Comparison of ENCODE assay signal across 8 cellular contexts in the genomic region with DNA sequence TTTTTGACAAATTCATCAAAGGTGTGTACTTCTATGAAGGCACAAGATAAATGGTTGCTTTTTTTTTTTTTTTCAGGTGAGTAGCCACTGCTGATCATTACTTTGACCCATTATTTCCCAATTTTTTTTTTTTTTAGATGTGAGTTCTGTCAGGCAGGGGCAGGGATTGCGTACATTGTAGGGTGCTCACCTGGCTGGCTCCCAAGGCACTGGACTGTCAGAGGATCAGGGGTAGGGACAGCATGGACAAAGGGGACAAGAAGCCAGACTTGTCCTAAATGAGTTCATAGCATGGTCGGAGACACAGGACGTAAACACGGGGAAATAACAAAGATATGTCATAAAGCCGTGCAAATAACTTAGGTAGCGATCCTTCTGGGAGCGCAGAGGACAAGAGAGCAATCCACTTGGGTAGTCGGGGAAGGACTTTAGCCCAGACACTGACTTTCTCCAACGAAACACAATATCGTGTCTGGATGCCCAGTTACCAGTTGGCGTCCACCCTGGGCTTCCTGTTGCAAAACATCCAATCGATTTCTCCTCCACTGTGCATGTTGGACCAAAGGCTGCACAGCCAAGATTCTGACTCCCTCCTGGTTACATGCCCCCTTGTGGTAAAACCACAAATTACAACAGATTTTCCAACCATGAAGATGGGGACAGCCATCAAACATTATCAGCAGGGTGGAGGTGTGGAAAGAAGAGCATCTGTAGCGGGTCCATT. TPM values are rescaled to one million over a fixed set of nuclear protein-coding genes. Genes with fewer than 3 reads are reported as not detected.
DNase-seq lines count a peak whose midpoint lies in the region; ATAC-seq, FAIRE-seq and TF ChIP-seq lines count a peak whose summit lies in the region.

No MANE protein-coding gene starts in this region.

- H3K27ac Mint-ChIP-seq in activated CD8-positive, alpha-beta memory T cell treated with anti-CD3 and anti-CD28 coated beads, Interleukin-2, amount 10 ng/mL, durations not matched to agents 7 days and 5 days, result no peak overlapping the region
- H3K27ac Mint-ChIP-seq in mesothelial cell of epicardium, result no peak overlapping the region

- no peak for DNase-seq in activated CD8-positive, alpha-beta memory T cell treated with anti-CD3 and anti-CD28 coated beads, Interleukin-2, amount 10 ng/mL, durations not matched to agents 7 days and 5 days
- no peak for DNase-seq in activated CD8-positive, alpha-beta memory T cell treated with anti-CD3 and anti-CD28 coated beads for 24 hours
- DNase-seq in NCI-H1092 (lab: John Stamatoyannopoulos, UW), result peak; percentile 44
- peak; percentile 17 for DNase-seq in bronchial epithelial cell (ENCODE audit: low read depth)
- no peak for DNase-seq in mesothelial cell of epicardium (ENCODE audit: low spot score in 2 of 2, unreplicated experiment in 2 of 2)
- no peak for DNase-seq in SW480 (ENCODE audit: low spot score)

- CTCF ChIA-PET in activated CD8-positive, alpha-beta memory T cell treated with anti-CD3 and anti-CD28 coated beads, Interleukin-2, amount 10 ng/mL, durations not matched to agents 7 days and 5 days (lab: Charles Lee), result interaction anchor here (0.7 to 2.5 kb wide), 11 partner anchors 10 to 228 kb away, joined by 3 to 15 read pairs (median 3); no protein-coding TSS in a partner anchor

- ATAC-seq in activated CD8-positive, alpha-beta memory T cell treated with anti-CD3 and anti-CD28 coated beads, Interleukin-2, amount 10 ng/mL, durations not matched to agents 7 days and 5 days, result peak; percentile 63
- ATAC-seq in HG03378 (IDR thresholded peaks at IDR 0.05; ENCODE audit: unreplicated experiment), result no peak
- ATAC-seq in GM21825 (IDR thresholded peaks at IDR 0.05; ENCODE audit: unreplicated experiment), result no peak

- peaks cover 2% of the 10 kb centered on the region for H3K36me3 Mint-ChIP-seq in activated CD8-positive, alpha-beta memory T cell treated with anti-CD3 and anti-CD28 coated beads, Interleukin-2, amount 10 ng/mL, durations not matched to agents 7 days and 5 days
- H3K36me3 Mint-ChIP-seq in mesothelial cell of epicardium, result no peaks in the 10 kb centered on the region

- H3K36me3 ChIP-seq in bronchial epithelial cell (ENCODE audit: control insufficient read depth, insufficient read depth, low read length), result no peaks in the 10 kb centered on the region

- H3K27me3 Mint-ChIP-seq in activated CD8-positive, alpha-beta memory T cell treated with anti-CD3 and anti-CD28 coated beads, Interleukin-2, amount 10 ng/mL, durations not matched to agents 7 days and 5 days, result no peaks in the 10 kb centered on the region
- no peaks in the 10 kb centered on the region for H3K27me3 Mint-ChIP-seq in mesothelial cell of epicardium (ENCODE audit: low read depth)

- FAIRE-seq in bronchial epithelial cell (lab: Jason Lieb, UNC), result no peak

- no peaks in the 10 kb centered on the region for H3K9me3 Mint-ChIP-seq in activated CD8-positive, alpha-beta memory T cell treated with anti-CD3 and anti-CD28 coated beads, Interleukin-2, amount 10 ng/mL, durations not matched to agents 7 days and 5 days (ENCODE audit: low read depth)
- no peaks in the 10 kb centered on the region for H3K9me3 Mint-ChIP-seq in mesothelial cell of epicardium

- peaks cover 4% of the 10 kb centered on the region for H3K4me1 Mint-ChIP-seq in activated CD8-positive, alpha-beta memory T cell treated with anti-CD3 and anti-CD28 coated beads, Interleukin-2, amount 10 ng/mL, durations not matched to agents 7 days and 5 days
- peaks cover 63% of the 10 kb centered on the region for H3K4me1 Mint-ChIP-seq in mesothelial cell of epicardium

- TF ChIP-seq CTCF in bronchial epithelial cell (IDR thresholded peaks at IDR 0.05; ENCODE audit: insufficient read depth, low read length, severe bottlenecking), result peak; percentile 42
- peak; percentile 75 for TF ChIP-seq CTCF in mesothelial cell of epicardium (IDR thresholded peaks at IDR 0.05; ENCODE audit: unreplicated experiment)

- H3K27me3 ChIP-seq in bronchial epithelial cell (ENCODE audit: control insufficient read depth, insufficient read depth, low read length), result no peaks in the 10 kb centered on the region

- no peak overlapping the region for H3K4me3 Mint-ChIP-seq in activated CD8-positive, alpha-beta memory T cell treated with anti-CD3 and anti-CD28 coated beads, Interleukin-2, amount 10 ng/mL, durations not matched to agents 7 days and 5 days
- H3K4me3 Mint-ChIP-seq in mesothelial cell of epicardium, result no peak overlapping the region

- H3K4me3 ChIP-seq in bronchial epithelial cell (ENCODE audit: low read depth, low read length), result no peak overlapping the region

RNA-seq across cellular contexts. Expression of a gene that starts 27.5 kb away (rescaled TPM):
- total RNA-seq in activated CD8-positive, alpha-beta memory T cell treated with anti-CD3 and anti-CD28 coated beads, Interleukin-2, amount 10 ng/mL, durations not matched to agents 7 days and 5 days, result 10 to 100 TPM; 24.6 to 38.2 TPM
- 5.5 and 5.6 TPM in 2 replicates for total RNA-seq in bronchial epithelial cell
- total RNA-seq in mesothelial cell of epicardium, result 26.0 to 30.5 TPM (median 26.8 TPM) in 3 replicates

Comparison
In these comparisons a context has a peak if more than half of its experiments do, and no peak if none do; other contexts are left out.
1. DNase-seq: peak in NCI-H1092 (single experiment) and bronchial epithelial cell (single experiment); none in activated CD8-positive, alpha-beta memory T cell treated with anti-CD3 and anti-CD28 coated beads, Interleukin-2, amount 10 ng/mL, durations not matched to agents 7 days and 5 days (single experiment), activated CD8-positive, alpha-beta memory T cell treated with anti-CD3 and anti-CD28 coated beads for 24 hours (single experiment), mesothelial cell of epicardium (0 of 2) and SW480 (single experiment).